In the genomic region with DNA sequence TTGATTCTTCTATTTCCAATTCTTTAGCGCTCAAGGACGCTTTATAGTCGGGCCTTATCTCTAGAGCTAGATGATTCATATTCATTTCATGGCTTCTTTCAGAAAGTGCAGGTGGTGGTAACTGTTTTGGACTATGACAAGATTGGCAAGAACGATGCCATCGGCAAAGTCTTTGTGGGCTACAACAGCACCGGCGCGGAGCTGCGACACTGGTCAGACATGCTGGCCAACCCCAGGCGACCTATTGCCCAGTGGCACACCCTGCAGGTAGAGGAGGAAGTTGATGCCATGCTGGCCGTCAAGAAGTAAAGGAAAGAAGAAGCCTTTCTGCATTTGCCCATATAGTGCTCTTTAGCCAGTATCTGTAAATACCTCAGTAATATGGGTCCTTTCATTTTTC, we compare ENCODE assay signal across 32 cellular contexts.
"Had no signal": no experiment of that assay in that cellular context is flagged by ENCODE, and none has a peak within 500 bp of the region (broad histone marks: within the 10 kb centered on the region; RNA-seq: fewer than 3 reads in every experiment).

No MANE protein-coding gene starts in this region.

- FAIRE-seq: bronchial epithelial cell, TTC549 had no signal

- H3K27ac ChIP-seq: ascending aorta, body of pancreas, SK-N-MC, VCaP had no signal

- H3K4me1 Mint-ChIP-seq: activated CD4-positive, alpha-beta T cell treated with anti-CD3 and anti-CD28 coated beads for 36 hours; activated naive CD4-positive, alpha-beta T cell treated with anti-CD3 and anti-CD28 coated beads, Interleukin-2, amount 50 U/mL, for 24 hours; T-cell had no signal

- ATAC-seq: activated CD4-positive, alpha-beta T cell treated with anti-CD3 and anti-CD28 coated beads for 36 hours; activated CD8-positive, alpha-beta T cell treated with anti-CD3 and anti-CD28 coated beads for 36 hours; body of pancreas; Right ventricle myocardium inferior; T-cell had no signal

- H3K27ac Mint-ChIP-seq: activated CD4-positive, alpha-beta T cell treated with anti-CD3 and anti-CD28 coated beads for 36 hours; activated CD8-positive, alpha-beta T cell treated with anti-CD3 and anti-CD28 coated beads for 36 hours; activated naive CD4-positive, alpha-beta T cell treated with anti-CD3 and anti-CD28 coated beads, Interleukin-2, amount 50 U/mL, for 24 hours; activated T-cell treated with anti-CD3 and anti-CD28 coated beads, Interleukin-2, amount 50 U/mL, for 24 hours; activated T-helper 1 cell treated with anti-CD3 and anti-CD28 coated beads, Interleukin-12 subunit alpha, Interleukin-12 subunit beta, Interleukin-2, Interleukin-4 antibody, amounts not matched to agents 30 ng/mL and 10 ng/mL and 1 ng/mL, durations not matched to agents 14 hours and 24 hours and 36 hours; T-cell had no signal

- H3K9me3 Mint-ChIP-seq: activated CD8-positive, alpha-beta T cell treated with anti-CD3 and anti-CD28 coated beads for 36 hours; activated naive CD4-positive, alpha-beta T cell treated with anti-CD3 and anti-CD28 coated beads, Interleukin-2, amount 50 U/mL, for 24 hours; activated T-cell treated with anti-CD3 and anti-CD28 coated beads, Interleukin-2, amount 50 U/mL, for 24 hours; activated T-helper 1 cell treated with anti-CD3 and anti-CD28 coated beads, Interleukin-12 subunit alpha, Interleukin-12 subunit beta, Interleukin-2, Interleukin-4 antibody, amounts not matched to agents 30 ng/mL and 10 ng/mL and 1 ng/mL, durations not matched to agents 14 hours and 24 hours and 36 hours; T-cell had no signal

- H3K4me3 Mint-ChIP-seq: activated CD4-positive, alpha-beta T cell treated with anti-CD3 and anti-CD28 coated beads for 36 hours; activated CD8-positive, alpha-beta T cell treated with anti-CD3 and anti-CD28 coated beads for 36 hours; activated naive CD4-positive, alpha-beta T cell treated with anti-CD3 and anti-CD28 coated beads, Interleukin-2, amount 50 U/mL, for 24 hours; activated T-cell treated with anti-CD3 and anti-CD28 coated beads, Interleukin-2, amount 50 U/mL, for 24 hours; activated T-helper 1 cell treated with anti-CD3 and anti-CD28 coated beads, Interleukin-12 subunit alpha, Interleukin-12 subunit beta, Interleukin-2, Interleukin-4 antibody, amounts not matched to agents 30 ng/mL and 10 ng/mL and 1 ng/mL, durations not matched to agents 14 hours and 24 hours and 36 hours; T-cell had no signal

- H3K36me3 Mint-ChIP-seq: activated naive CD4-positive, alpha-beta T cell treated with anti-CD3 and anti-CD28 coated beads, Interleukin-2, amount 50 U/mL, for 24 hours; T-cell had no signal

- DNase-seq: activated CD4-positive, alpha-beta T cell treated with anti-CD3 and anti-CD28 coated beads for 36 hours; activated CD4-positive, alpha-beta T cell treated with anti-CD3 and anti-CD28 coated beads, Interleukin-2, amount 50 U/mL, for 1 hour; activated CD8-positive, alpha-beta memory T cell treated with anti-CD3 and anti-CD28 coated beads, Interleukin-2, amount 50 U/mL, for 48 hours; activated CD8-positive, alpha-beta T cell treated with anti-CD3 and anti-CD28 coated beads for 36 hours; activated effector memory CD4-positive, alpha-beta T cell treated with Interleukin-2 at 50 U/mL for 16 hours; activated naive CD4-positive, alpha-beta T cell; activated T-cell treated with anti-CD3 and anti-CD28 coated beads, Interleukin-2, amount 50 U/mL, for 24 hours; amniotic stem cell; body of pancreas; central memory CD4-positive, alpha-beta T cell; MG63; MV-4-11; NCI-H1092 treated with DMSO at 0.1 percent for 48 hours; NCI-H1417 treated with DMSO at 0.1 percent for 48 hours; NCI-H1694; NCI-H2107; NCI-H2171 treated with DMSO at 0.1 percent for 48 hours; NCI-H226; NCI-H526; NCI-H774; RPMI8226; T-cell; T-helper 2 cell; T1000 had no signal

- H3K27me3 Mint-ChIP-seq: activated CD4-positive, alpha-beta T cell treated with anti-CD3 and anti-CD28 coated beads for 36 hours; activated CD8-positive, alpha-beta T cell treated with anti-CD3 and anti-CD28 coated beads for 36 hours; activated naive CD4-positive, alpha-beta T cell treated with anti-CD3 and anti-CD28 coated beads, Interleukin-2, amount 50 U/mL, for 24 hours; activated T-cell treated with anti-CD3 and anti-CD28 coated beads, Interleukin-2, amount 50 U/mL, for 24 hours had no signal
